14 cellular contexts compared by ENCODE assay signal in genomic region chr15:65245096-65245849, GRCh38. TPM values are rescaled to one million over a fixed set of nuclear protein-coding genes. Genes with fewer than 3 reads are reported as not detected.
DNase-seq lines count a peak whose midpoint lies in the region; TF ChIP-seq lines count a peak whose summit lies in the region.
"Had no signal": no experiment of that assay in that cellular context is flagged by ENCODE, and none has a peak within 500 bp of the region (broad histone marks: within the 10 kb centered on the region; RNA-seq: fewer than 3 reads in every experiment).

No MANE protein-coding gene starts in this region.

- no peak overlapping the region for H3K4me2 ChIP-seq in MM.1S (ENCODE audit: low read depth, low read length)

- no peak for TF ChIP-seq POLR2A in transverse colon (IDR thresholded peaks at IDR 0.05)

- TF ChIP-seq CTCF in transverse colon (IDR thresholded peaks at IDR 0.05) (no peak), MM.1S (IDR thresholded peaks at IDR 0.05; ENCODE audit: low read length) (no peak)

- no peak overlapping the region for H2AFZ ChIP-seq in MM.1S (ENCODE audit: low read length)

- H3K4me3 ChIP-seq in mesodermal cell (ENCODE audit: extremely low read depth, insufficient read depth, low read length, poor library complexity, severe bottlenecking) (no peak overlapping the region), transverse colon (no peak overlapping the region), MM.1S (ENCODE audit: low read length) (no peak overlapping the region)

- no peaks in the 10 kb centered on the region for H3K36me3 ChIP-seq in mesodermal cell (ENCODE audit: control insufficient read depth, insufficient read depth, low read length)
- no peaks in the 10 kb centered on the region for H3K36me3 ChIP-seq in transverse colon
- H3K36me3 ChIP-seq in MM.1S (replicated peaks; ENCODE audit: insufficient read depth, low read length), result no peaks in the 10 kb centered on the region

- H3K79me2 ChIP-seq in MM.1S (ENCODE audit: low read length), result no peaks in the 10 kb centered on the region

- H3K9me3 ChIP-seq in mesodermal cell (ENCODE audit: control insufficient read depth, low read length) (no peaks in the 10 kb centered on the region), transverse colon (no peaks in the 10 kb centered on the region), MM.1S (replicated peaks; ENCODE audit: insufficient read depth, low read length) (no peaks in the 10 kb centered on the region)

- no peak overlapping the region for H3K9ac ChIP-seq in MM.1S (ENCODE audit: low read length)

- no peaks in the 10 kb centered on the region for H3F3A ChIP-seq in MM.1S (ENCODE audit: insufficient read depth, low read length)

- H3K27ac ChIP-seq in mesodermal cell (ENCODE audit: low read depth, low read length, severe bottlenecking) (peak overlapping the region; percentile 90), transverse colon (peak overlapping the region; percentile 42 to 69 (median 56)), MM.1S (ENCODE audit: low read length) (no peak overlapping the region)

- TF ChIP-seq EP300 in transverse colon (IDR thresholded peaks at IDR 0.05; ENCODE audit: low read depth), result no peak

- no peaks in the 10 kb centered on the region for H4K20me1 ChIP-seq in MM.1S (ENCODE audit: insufficient read depth, low read length)

- intact Hi-C loops in transverse colon (cut with DNase I; ENCODE audit: low total_unique reads), result no loop called here

- H3K27me3 ChIP-seq in transverse colon (no peaks in the 10 kb centered on the region), MM.1S (replicated peaks; ENCODE audit: insufficient read depth, low read length) (no peaks in the 10 kb centered on the region)

- peak; percentile 8 for DNase-seq in SHP77 treated with DMSO at 0.1 percent for 48 hours (lab: John Stamatoyannopoulos, UW)
- peak; percentile 19 for DNase-seq in fibroblast of gingiva (ENCODE audit: low read depth)
- DNase-seq in transverse colon, result peak; percentile 34
- no peak for DNase-seq in activated CD4-positive, CD25-positive, alpha-beta regulatory T cell (lab: John Stamatoyannopoulos, UW)
- no peak for DNase-seq in occipital lobe (lab: John Stamatoyannopoulos, UW)
- no peak for DNase-seq in ecto neural progenitor cell (ENCODE audit: low spot score)
- no peak for DNase-seq in MM.1S
- DNase-seq: DMS79 treated with DMSO at 0.1 percent for 48 hours; GOT3; NCI-H1930; stimulated activated CD4-positive, alpha-beta T cell treated with anti-CD3 and anti-CD28 coated beads, Interleukin-12 subunit alpha, Interleukin-12 subunit beta, amount 100 ng/mL, for 4 hours; stimulated activated naive CD4-positive, alpha-beta T cell had no signal

- H3K4me1 ChIP-seq in mesodermal cell (ENCODE audit: control insufficient read depth, insufficient read depth, low read length, poor library complexity, severe bottlenecking), result peaks cover 26% of the 10 kb centered on the region
- peaks cover 0 to 5% (median 2%) of the 10 kb centered on the region in 4 donors for H3K4me1 ChIP-seq in transverse colon
- H3K4me1 ChIP-seq in MM.1S (ENCODE audit: low read length), result no peaks in the 10 kb centered on the region

- H3K9me2 ChIP-seq in MM.1S (replicated peaks; ENCODE audit: insufficient read depth, low read length), result no peaks in the 10 kb centered on the region

- WGBS in mesodermal cell (ENCODE audit: insufficient coverage in 2 of 2), 2 experiments, result 89 to 91% methylated on average over 9 to 11 of the region's 11 CpGs
- WGBS in transverse colon (ENCODE audit: low coverage in 1 of 2), 2 donors, result 85% methylated on average over 11 of the region's 11 CpGs; no CpG with 5 or more reads in 1 of the 2 donors

- in situ Hi-C loops in transverse colon (cut with MboI; ENCODE audit: low pct_ligation_motif_present in 1 of 4, low pct_unique_long_range_greater_than_20kb in 1 of 4, low sequenced_read_pairs in 3 of 4), result no loop called here

RNA-seq across cellular contexts. Expression of gene CILP, which starts 34.0 kb away (rescaled TPM):
- polyA plus RNA-seq in mesodermal cell (2013, experiment 1 of 2), result 0.04 TPM
- not detected for polyA plus RNA-seq in mesodermal cell (2013, experiment 2 of 2)
- 10 to 100 TPM in 3 of 4 donors, 1 to 10 TPM in 1; 8.1 to 89.6 (median 18.5) TPM for total RNA-seq in transverse colon
- total RNA-seq in occipital lobe, result 0.31 TPM

RNA-seq across cellular contexts. Expression of gene PARP16, which starts 41.4 kb away (rescaled TPM):
- 5.6 TPM for polyA plus RNA-seq in mesodermal cell (2013, experiment 1 of 2)
- 6.3 TPM for polyA plus RNA-seq in mesodermal cell (2013, experiment 2 of 2)
- total RNA-seq in transverse colon, result 10 to 100 TPM in 1 of 4 donors, 1 to 10 TPM in 3; 4.6 to 11.5 (median 7.5) TPM
- total RNA-seq in occipital lobe, result 7.3 TPM

RNA-seq across cellular contexts. Expression of gene RNU5A-1, which starts 50.6 kb away (rescaled TPM):
- 6,661 TPM for polyA plus RNA-seq in mesodermal cell (2013, experiment 1 of 2)
- polyA plus RNA-seq in mesodermal cell (2013, experiment 2 of 2), result 8,769 TPM
- total RNA-seq in transverse colon (not detected), occipital lobe (not detected)
- total RNA-seq: OCI-LY7 had no signal

RNA-seq across cellular contexts. Expression of gene RNU5B-1, which starts 59.2 kb away (rescaled TPM):
- 12,289 TPM for polyA plus RNA-seq in mesodermal cell (2013, experiment 1 of 2)
- polyA plus RNA-seq in mesodermal cell (2013, experiment 2 of 2), result 16,601 TPM
- total RNA-seq in transverse colon (not detected), occipital lobe (not detected)
- total RNA-seq: OCI-LY7 had no signal

Comparison
In these comparisons a context has a peak if more than half of its experiments do, and no peak if none do; other contexts are left out.
1. DNase-seq: peak in SHP77 treated with DMSO at 0.1 percent for 48 hours (single experiment), fibroblast of gingiva (single experiment) and transverse colon (single experiment); none in activated CD4-positive, CD25-positive, alpha-beta regulatory T cell (0 of 4), occipital lobe (single experiment), ecto neural progenitor cell (single experiment) and MM.1S (single experiment).